ENCODE assay signal across 1 cellular context in genomic region chr16:31052131-31052530, GRCh38.
A peak's percentile ranks its signal among the peaks of the same experiment; 100 is the strongest.
TF ChIP-seq lines count a peak whose summit lies in the region.

No MANE protein-coding gene starts in this region.

TF ChIP-seq in endothelial cell of umbilical vein, 7 proteins besides CTCF, POLR2A, EP300 and RAD21:
- no peak for TF ChIP-seq POLR2AphosphoS5 (IDR thresholded peaks at IDR 0.05; ENCODE audit: insufficient read depth, low read depth, low read length)
- peak; percentile 90 for TF ChIP-seq FOS (IDR thresholded peaks at IDR 0.05; ENCODE audit: borderline replicate concordance, insufficient read depth, low read length)
- peak; percentile 21 for TF ChIP-seq JUN (IDR thresholded peaks at IDR 0.05; ENCODE audit: borderline replicate concordance, insufficient read depth, insufficient read length, low read depth)
